Comparison of ENCODE assay signal across 14 cellular contexts in genomic region chr11:1179641-1180040, GRCh38. TPM values are rescaled to one million over a fixed set of nuclear protein-coding genes. Genes with fewer than 3 reads are reported as not detected.
DNase-seq lines count a peak whose midpoint lies in the region; ATAC-seq and TF ChIP-seq lines count a peak whose summit lies in the region.
"Had no signal": no experiment of that assay in that cellular context is flagged by ENCODE, and none has a peak within 500 bp of the region (broad histone marks: within the 10 kb centered on the region; RNA-seq: fewer than 3 reads in every experiment).

No MANE protein-coding gene starts in this region.

- H3K27ac Mint-ChIP-seq in glutamatergic neuron (ENCODE audit: unreplicated experiment) = no peak overlapping the region
- H3K27ac Mint-ChIP-seq: CD4-positive, alpha-beta T cell; H9 had no signal

- ATAC-seq in left ventricle myocardium superior = no peak
- no peak for ATAC-seq in lower lobe of right lung

- H3K4me1 Mint-ChIP-seq in glutamatergic neuron (ENCODE audit: low read depth, unreplicated experiment) = peaks cover 2% of the 10 kb centered on the region
- H3K4me1 Mint-ChIP-seq: H9 had no signal

- H3K9me3 Mint-ChIP-seq in glutamatergic neuron (ENCODE audit: unreplicated experiment) = peaks cover 9% of the 10 kb centered on the region

- intact Hi-C loops in left ventricle myocardium superior (cut with micrococcal nuclease) = no loop called here
- intact Hi-C loops in cardiac septum (cut with DNase I) = loop anchor here (10.0 kb wide), 1 partner anchor 165 kb away; no protein-coding TSS in a partner anchor
- intact Hi-C loops in lower lobe of right lung (cut with DNase I) = no loop called here

- H3K4me3 Mint-ChIP-seq in glutamatergic neuron (ENCODE audit: unreplicated experiment) = no peak overlapping the region
- H3K4me3 Mint-ChIP-seq: CD4-positive, alpha-beta T cell; H9 had no signal

- no peaks in the 10 kb centered on the region for H3K9me3 ChIP-seq in lower lobe of right lung
- H3K9me3 ChIP-seq: BE2C, Caco-2 had no signal

- H3K36me3 Mint-ChIP-seq in glutamatergic neuron (ENCODE audit: unreplicated experiment) = no peaks in the 10 kb centered on the region

- TF ChIP-seq CTCF in glutamatergic neuron (IDR thresholded peaks at IDR 0.05; ENCODE audit: partially characterized antibody, unreplicated experiment) (no peak), lower lobe of right lung (IDR thresholded peaks at IDR 0.05) (no peak)

- peaks cover 5% of the 10 kb centered on the region for H3K27me3 ChIP-seq in lower lobe of right lung (ENCODE audit: low read depth)
- H3K27me3 ChIP-seq: BE2C had no signal

- H3K4me3 ChIP-seq in lower lobe of right lung = no peak overlapping the region

- peaks cover 5% of the 10 kb centered on the region for H3K27me3 Mint-ChIP-seq in glutamatergic neuron (ENCODE audit: unreplicated experiment)
- H3K27me3 Mint-ChIP-seq: CD4-positive, alpha-beta T cell had no signal

- no peaks in the 10 kb centered on the region for H3K4me1 ChIP-seq in lower lobe of right lung
- H3K4me1 ChIP-seq: BE2C, Caco-2 had no signal

- H3K36me3 ChIP-seq in lower lobe of right lung = no peaks in the 10 kb centered on the region
- H3K36me3 ChIP-seq: BE2C had no signal

- H3K27ac ChIP-seq in lower lobe of right lung = no peak overlapping the region

- DNase-seq in left ventricle myocardium superior (peak; percentile 13), cardiac septum (ENCODE audit: low spot score) (no peak), glutamatergic neuron (peak; percentile 2), lower lobe of right lung (peak; percentile 43), NK-92 (lab: John Stamatoyannopoulos, UW; ENCODE audit: unreplicated experiment) (no peak), HuH-7 (ENCODE audit: low spot score) (no peak), retina (no peak)
- DNase-seq: ACHN, BE2C, C1 segment of cervical spinal cord, Caco-2, H9 had no signal

RNA-seq across cellular contexts. Expression of gene MUC5AC, which starts 21.9 kb away (rescaled TPM):
- total RNA-seq in left ventricle myocardium superior (not detected), cardiac septum (not detected), glutamatergic neuron (ENCODE audit: unreplicated experiment) (not detected), lower lobe of right lung (0.35 TPM)
- total RNA-seq: CD4-positive, alpha-beta T cell; H1; H9 had no signal

RNA-seq across cellular contexts. Expression of gene MUC5B, which starts 43.2 kb away (rescaled TPM):
- total RNA-seq in left ventricle myocardium superior (not detected), cardiac septum (not detected), glutamatergic neuron (ENCODE audit: unreplicated experiment) (not detected), lower lobe of right lung (57.5 TPM)
- total RNA-seq: Caco-2; CD4-positive, alpha-beta T cell; H9 had no signal

Comparison
In these comparisons a context has a peak if more than half of its experiments do, and no peak if none do; other contexts are left out.
1. DNase-seq: peak in left ventricle myocardium superior (single experiment), glutamatergic neuron (single experiment) and lower lobe of right lung (single experiment); none in cardiac septum (single experiment), NK-92 (single experiment), HuH-7 (single experiment) and retina (single experiment).
2. RNA of gene MUC5B, which starts 43.2 kb away (total RNA-seq): 57.5 TPM in lower lobe of right lung (single experiment); not detected in glutamatergic neuron (single experiment), not detected in left ventricle myocardium superior (single experiment) and not detected in cardiac septum (single experiment); every median in the first group is over 10 times any median in the second.